9 cellular contexts compared by ENCODE assay signal in the genomic region with DNA sequence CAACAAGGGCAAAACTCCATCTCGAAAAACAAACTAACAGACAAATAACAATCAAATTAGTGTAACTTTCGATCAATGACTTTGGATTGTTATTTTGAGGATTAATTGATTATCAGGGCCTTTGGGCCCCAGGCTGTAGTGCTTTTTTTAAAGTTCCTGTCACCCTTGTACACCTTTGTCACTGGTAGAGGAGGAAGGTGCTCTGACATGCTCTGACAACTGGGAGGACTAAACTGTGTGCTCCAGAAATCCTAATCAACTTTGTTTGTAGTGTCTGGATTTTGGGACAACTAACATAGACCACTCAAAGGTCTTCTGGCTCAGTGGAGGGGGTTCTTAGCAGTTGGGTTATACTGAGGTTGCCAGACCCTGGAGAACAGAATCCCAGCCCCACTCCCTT. TPM values are rescaled to one million over a fixed set of nuclear protein-coding genes. Genes with fewer than 3 reads are reported as not detected.
DNase-seq lines count a peak whose midpoint lies in the region; ATAC-seq, FAIRE-seq and TF ChIP-seq lines count a peak whose summit lies in the region.
"Had no signal": no experiment of that assay in that cellular context is flagged by ENCODE, and none has a peak within 500 bp of the region (broad histone marks: within the 10 kb centered on the region; RNA-seq: fewer than 3 reads in every experiment).

No MANE protein-coding gene starts in this region.

- DNase-seq in A549 (ENCODE audit: low read depth in 1 of 2, low spot score in 1 of 2) (no peak), cardiac fibroblast (ENCODE audit: low read depth in 2 of 2) (no peak), DMS 273 treated with DMSO at 0.1 percent for 48 hours (lab: John Stamatoyannopoulos, UW) (no peak)
- DNase-seq in stimulated activated naive CD4-positive, alpha-beta T cell (lab: John Stamatoyannopoulos, UW), result no peak
- DNase-seq: activated CD4-positive, CD25-positive, alpha-beta regulatory T cell had no signal

- TF ChIP-seq POLR2A in A549 (IDR thresholded peaks at IDR 0.05; ENCODE audit: low read length), result no peak

- CTCF ChIA-PET in A549 (lab: Yijun Ruan, JAX), result no interaction called here

- peak overlapping the region; percentile 97 for H3K27ac ChIP-seq in A549
- no peak overlapping the region for H3K27ac ChIP-seq in HUES6 (ENCODE audit: low read depth, low read length)

- H3K4me2 ChIP-seq in A549, result peak overlapping the region; percentile 76

- ATAC-seq in A549 (no peak), GM21619 (IDR thresholded peaks at IDR 0.05; ENCODE audit: unreplicated experiment) (no peak), HG02973 (IDR thresholded peaks at IDR 0.05; ENCODE audit: unreplicated experiment) (no peak)

- H3K36me3 ChIP-seq in HUES6 (ENCODE audit: control insufficient read depth, insufficient read depth, low read length) (peaks cover 21% of the 10 kb centered on the region), mucosa of stomach (ENCODE audit: control insufficient read depth, insufficient read depth, low read length) (peaks cover under 1% of the 10 kb centered on the region)

- no peak for TF ChIP-seq RAD21 in A549 (conservative IDR thresholded peaks at IDR 0.05 in 1 of 2, IDR thresholded peaks at IDR 0.05 in 1 of 2)

- FAIRE-seq in A549 (lab: Jason Lieb, UNC), result no peak

- TF ChIP-seq CTCF in A549 (IDR thresholded peaks at IDR 0.05) (no peak), cardiac fibroblast (IDR thresholded peaks at IDR 0.05; ENCODE audit: low read depth, low read length) (no peak)

- H3K9ac ChIP-seq in HUES6 (ENCODE audit: low read length) (peak overlapping the region; percentile 95), mucosa of stomach (ENCODE audit: low read length) (peak overlapping the region; percentile 90)

- H3K4me3 ChIP-seq in A549, result peak overlapping the region; percentile 67
- peak overlapping the region; percentile 98 for H3K4me3 ChIP-seq in HUES6 (ENCODE audit: low read depth, low read length)
- peak overlapping the region; percentile 89 to 91 for H3K4me3 ChIP-seq in cardiac fibroblast (replicated peaks in 1 of 2; ENCODE audit: low read depth in 2 of 2, low read length in 2 of 2)
- peak overlapping the region; percentile 53 for H3K4me3 ChIP-seq in mucosa of stomach (ENCODE audit: low read length)

- H3K27me3 ChIP-seq in HUES6 (ENCODE audit: control insufficient read depth, insufficient read depth, low read length) (no peaks in the 10 kb centered on the region), mucosa of stomach (ENCODE audit: control insufficient read depth, insufficient read depth, low read length) (no peaks in the 10 kb centered on the region)

- no peaks in the 10 kb centered on the region for H3K9me3 ChIP-seq in A549
- H3K9me3 ChIP-seq in HUES6 (ENCODE audit: control insufficient read depth, insufficient read depth, low read depth, low read length), result no peaks in the 10 kb centered on the region
- no peaks in the 10 kb centered on the region for H3K9me3 ChIP-seq in mucosa of stomach (ENCODE audit: control insufficient read depth, low read length)

- H3K4me1 ChIP-seq in A549, result peaks cover 66% of the 10 kb centered on the region
- peaks cover 30% of the 10 kb centered on the region for H3K4me1 ChIP-seq in HUES6 (ENCODE audit: control insufficient read depth, insufficient read depth, low read length)
- peaks cover 61% of the 10 kb centered on the region for H3K4me1 ChIP-seq in mucosa of stomach (ENCODE audit: control insufficient read depth, insufficient read depth, low read length)

- TF ChIP-seq EP300 in A549 (IDR thresholded peaks at IDR 0.05), result no peak

- POLR2A ChIA-PET in A549 (lab: Yijun Ruan, JAX), result no interaction called here

- 0% methylated on average over 2 of the region's 2 CpGs for WGBS in A549 (ENCODE audit: missing lambda C conversion rate)

TF ChIP-seq in A549, 52 proteins besides CTCF, POLR2A, EP300 and RAD21:
- TF ChIP-seq ESRRA (IDR thresholded peaks at IDR 0.05; ENCODE audit: borderline replicate concordance, low read length) (no peak), JUN (IDR thresholded peaks at IDR 0.05) (no peak), PHF8 (IDR thresholded peaks at IDR 0.05; ENCODE audit: borderline replicate concordance, low read depth) (no peak), EHF (CRISPR knock-in tag; IDR thresholded peaks at IDR 0.05) (no peak), RCOR1 (IDR thresholded peaks at IDR 0.05; ENCODE audit: low read depth, low read length) (no peak), ZFP36 (IDR thresholded peaks at IDR 0.05; ENCODE audit: borderline replicate concordance, partially characterized antibody) (no peak), HOXB5 (CRISPR knock-in tag; IDR thresholded peaks at IDR 0.05) (no peak), RFX5 (IDR thresholded peaks at IDR 0.05) (no peak), TFCP2L1 (CRISPR knock-in tag; IDR thresholded peaks at IDR 0.05) (no peak), EHMT2 (IDR thresholded peaks at IDR 0.05; ENCODE audit: low read depth) (no peak), ZNF302 (CRISPR knock-in tag; IDR thresholded peaks at IDR 0.05) (no peak), TP53 (CRISPR knock-in tag; IDR thresholded peaks at IDR 0.05) (no peak), CHD4 (IDR thresholded peaks at IDR 0.05; ENCODE audit: borderline replicate concordance) (no peak), BHLHE40 (IDR thresholded peaks at IDR 0.05; ENCODE audit: low read depth, low read length) (no peak), MAFK (IDR thresholded peaks at IDR 0.05; ENCODE audit: partially characterized antibody) (no peak), NPAS2 (CRISPR knock-in tag; IDR thresholded peaks at IDR 0.05; ENCODE audit: borderline replicate concordance) (no peak)
- TF ChIP-seq, protein P1, sequence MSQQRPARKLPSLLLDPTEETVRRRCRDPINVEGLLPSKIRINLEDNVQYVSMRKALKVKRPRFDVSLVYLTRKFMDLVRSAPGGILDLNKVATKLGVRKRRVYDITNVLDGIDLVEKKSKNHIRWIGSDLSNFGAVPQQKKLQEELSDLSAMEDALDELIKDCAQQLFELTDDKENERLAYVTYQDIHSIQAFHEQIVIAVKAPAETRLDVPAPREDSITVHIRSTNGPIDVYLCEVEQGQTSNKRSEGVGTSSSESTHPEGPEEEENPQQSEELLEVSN (IDR thresholded peaks at IDR 0.05; ENCODE audit: borderline replicate concordance, low read depth), result no peak
- TF ChIP-seq, protein P2, sequence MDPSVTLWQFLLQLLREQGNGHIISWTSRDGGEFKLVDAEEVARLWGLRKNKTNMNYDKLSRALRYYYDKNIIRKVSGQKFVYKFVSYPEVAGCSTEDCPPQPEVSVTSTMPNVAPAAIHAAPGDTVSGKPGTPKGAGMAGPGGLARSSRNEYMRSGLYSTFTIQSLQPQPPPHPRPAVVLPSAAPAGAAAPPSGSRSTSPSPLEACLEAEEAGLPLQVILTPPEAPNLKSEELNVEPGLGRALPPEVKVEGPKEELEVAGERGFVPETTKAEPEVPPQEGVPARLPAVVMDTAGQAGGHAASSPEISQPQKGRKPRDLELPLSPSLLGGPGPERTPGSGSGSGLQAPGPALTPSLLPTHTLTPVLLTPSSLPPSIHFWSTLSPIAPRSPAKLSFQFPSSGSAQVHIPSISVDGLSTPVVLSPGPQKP (IDR thresholded peaks at IDR 0.05; ENCODE audit: low read depth, low read length), result no peak
- TF ChIP-seq, protein P3, sequence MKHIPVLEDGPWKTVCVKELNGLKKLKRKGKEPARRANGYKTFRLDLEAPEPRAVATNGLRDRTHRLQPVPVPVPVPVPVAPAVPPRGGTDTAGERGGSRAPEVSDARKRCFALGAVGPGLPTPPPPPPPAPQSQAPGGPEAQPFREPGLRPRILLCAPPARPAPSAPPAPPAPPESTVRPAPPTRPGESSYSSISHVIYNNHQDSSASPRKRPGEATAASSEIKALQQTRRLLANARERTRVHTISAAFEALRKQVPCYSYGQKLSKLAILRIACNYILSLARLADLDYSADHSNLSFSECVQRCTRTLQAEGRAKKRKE (CRISPR knock-in tag; IDR thresholded peaks at IDR 0.05; ENCODE audit: low read depth), result no peak
- TF ChIP-seq, protein P4, sequence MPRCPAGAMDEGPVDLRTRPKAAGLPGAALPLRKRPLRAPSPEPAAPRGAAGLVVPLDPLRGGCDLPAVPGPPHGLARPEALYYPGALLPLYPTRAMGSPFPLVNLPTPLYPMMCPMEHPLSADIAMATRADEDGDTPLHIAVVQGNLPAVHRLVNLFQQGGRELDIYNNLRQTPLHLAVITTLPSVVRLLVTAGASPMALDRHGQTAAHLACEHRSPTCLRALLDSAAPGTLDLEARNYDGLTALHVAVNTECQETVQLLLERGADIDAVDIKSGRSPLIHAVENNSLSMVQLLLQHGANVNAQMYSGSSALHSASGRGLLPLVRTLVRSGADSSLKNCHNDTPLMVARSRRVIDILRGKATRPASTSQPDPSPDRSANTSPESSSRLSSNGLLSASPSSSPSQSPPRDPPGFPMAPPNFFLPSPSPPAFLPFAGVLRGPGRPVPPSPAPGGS (IDR thresholded peaks at IDR 0.05), result no peak

RNA-seq across cellular contexts. Expression of a gene that starts 1.8 kb away (rescaled TPM):
- polyA plus RNA-seq in A549 (2011; rRNA removed), result 1,336 and 1,626 TPM in 2 replicates
- 1,191 and 1,403 TPM in 2 replicates for polyA plus RNA-seq in A549 (2012; cell fraction: cytosol; rRNA removed)
- 356 and 650 TPM in 2 replicates for polyA plus RNA-seq in A549 (2012; cell fraction: nucleus; rRNA removed)
- 1,222 to 1,380 TPM (median 1,309 TPM) in 3 replicates for polyA plus RNA-seq in A549 (2017; fragmentation: RNase III; extraction: RNeasy Plus Mini Kit Qiagen cat#74134 plus additional on column Dnase treatment)
- 211 and 233 TPM in 2 replicates for polyA minus RNA-seq in A549 (2011; rRNA and poly(A)+ RNA removed)

RNA-seq across cellular contexts. Expression of a gene that starts 46.5 kb away (rescaled TPM):
- 0.79 and 1.3 TPM in 2 replicates for polyA plus RNA-seq in A549 (2011; rRNA removed)
- 0.01 TPM in 2 replicates for polyA plus RNA-seq in A549 (2012; cell fraction: cytosol; rRNA removed)
- polyA plus RNA-seq in A549 (2012; cell fraction: nucleus; rRNA removed), result not detected in 2 replicates
- 0.05 to 0.15 TPM (median 0.10 TPM) in 3 replicates for polyA plus RNA-seq in A549 (2017; fragmentation: RNase III; extraction: RNeasy Plus Mini Kit Qiagen cat#74134 plus additional on column Dnase treatment)
- 0.34 and 0.66 TPM in 2 replicates for polyA minus RNA-seq in A549 (2011; rRNA and poly(A)+ RNA removed)
